In the genomic region with DNA sequence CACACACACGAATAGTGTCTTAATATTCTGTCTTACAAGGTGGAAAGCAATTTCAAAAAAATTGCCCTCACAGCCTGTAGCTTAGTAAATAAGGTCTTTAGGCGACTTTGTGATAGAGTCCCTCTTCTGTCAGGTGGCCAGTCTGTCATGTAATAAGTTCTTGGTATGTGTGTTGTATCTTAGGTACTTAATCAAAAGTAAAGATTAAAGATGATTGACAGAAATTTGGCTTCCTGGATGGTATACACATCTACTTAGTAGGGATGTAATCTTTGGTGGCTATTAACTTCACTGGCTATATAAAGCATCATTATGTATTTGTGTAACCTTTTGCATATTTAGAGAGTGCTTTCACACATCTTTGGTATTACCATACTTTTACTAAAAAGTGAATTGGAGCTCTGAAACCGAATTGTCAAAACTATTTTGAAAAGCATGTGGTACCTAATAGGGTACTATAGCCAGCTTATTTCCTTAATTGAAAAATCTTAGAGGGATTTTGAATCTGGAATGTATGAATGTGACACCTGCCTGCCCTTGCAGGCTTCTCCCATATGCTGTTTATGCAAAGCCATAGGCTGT, we compare ENCODE assay signal across 10 cellular contexts. TPM values are rescaled to one million over a fixed set of nuclear protein-coding genes. Genes with fewer than 3 reads are reported as not detected.
A peak's percentile ranks its signal among the peaks of the same experiment; 100 is the strongest.
DNase-seq lines count a peak whose midpoint lies in the region; ATAC-seq and TF ChIP-seq lines count a peak whose summit lies in the region.
"Had no signal": no experiment of that assay in that cellular context is flagged by ENCODE, and none has a peak within 500 bp of the region (broad histone marks: within the 10 kb centered on the region; RNA-seq: fewer than 3 reads in every experiment).

No MANE protein-coding gene starts in this region.

- H3K4me1 Mint-ChIP-seq in CD4-positive, alpha-beta T cell (ENCODE audit: low read depth): peaks cover 71% of the 10 kb centered on the region
- peaks cover 61% of the 10 kb centered on the region for H3K4me1 Mint-ChIP-seq in activated naive CD8-positive, alpha-beta T cell (ENCODE audit: low read depth)
- peaks cover 45 to 72% (median 63%) of the 10 kb centered on the region in 3 donors for H3K4me1 Mint-ChIP-seq in naive B cell
- peaks cover 38% of the 10 kb centered on the region for H3K4me1 Mint-ChIP-seq in Caco-2 (ENCODE audit: low read depth, unreplicated experiment)

- no peak for DNase-seq in CD4-positive, alpha-beta T cell
- no peak for DNase-seq in HL-60 (ENCODE audit: low read depth in 1 of 2, low spot score in 1 of 2)
- no peak for DNase-seq in naive B cell
- DNase-seq in Caco-2: no peak
- DNase-seq in head of caudate nucleus: no peak
- DNase-seq in NCI-H146 treated with DMSO at 0.1 percent for 48 hours (lab: John Stamatoyannopoulos, UW; ENCODE audit: unreplicated experiment): no peak
- DNase-seq in foreskin keratinocyte: no peak
- DNase-seq: activated CD4-positive, alpha-beta T cell treated with anti-CD3 and anti-CD28 coated beads for 48 hours had no signal

- TF ChIP-seq CTCF in CD4-positive, alpha-beta T cell (IDR thresholded peaks at IDR 0.05): no peak
- TF ChIP-seq CTCF in HL-60 (IDR thresholded peaks at IDR 0.05; ENCODE audit: insufficient read depth, low read length): no peak
- no peak for TF ChIP-seq CTCF in Caco-2 (IDR thresholded peaks at IDR 0.05; ENCODE audit: insufficient read depth in 1 of 2, low read depth in 1 of 2, low read length in 1 of 2, severe bottlenecking in 1 of 2, unreplicated experiment in 1 of 2)
- TF ChIP-seq CTCF in foreskin keratinocyte (conservative IDR thresholded peaks at IDR 0.05): no peak

- BruUV-seq in Caco-2 (replicated peaks; lab: Mats Ljungman, UMichigan): no TSS peak

- peak overlapping the region; percentile 89; the same call in 1 of the 2 replicates for H3K4me3 ChIP-seq in HL-60 (replicated peaks; ENCODE audit: insufficient read depth, low read length)
- H3K4me3 ChIP-seq in Caco-2 (ENCODE audit: low read depth, low read length): no peak overlapping the region

- no peaks in the 10 kb centered on the region for H3K27me3 ChIP-seq in CD4-positive, alpha-beta T cell (ENCODE audit: control insufficient read depth, insufficient read depth, low read length)
- H3K27me3 ChIP-seq in HL-60 (ENCODE audit: insufficient read depth, poor library complexity, severe bottlenecking) (no peaks in the 10 kb centered on the region), Caco-2 (replicated peaks; ENCODE audit: control insufficient read depth, insufficient read depth, low read length) (no peaks in the 10 kb centered on the region), foreskin keratinocyte (no peaks in the 10 kb centered on the region)

- H3K9me3 Mint-ChIP-seq in CD4-positive, alpha-beta T cell: no peaks in the 10 kb centered on the region
- no peaks in the 10 kb centered on the region for H3K9me3 Mint-ChIP-seq in activated naive CD8-positive, alpha-beta T cell (ENCODE audit: low read depth)
- no peaks in the 10 kb centered on the region for H3K9me3 Mint-ChIP-seq in naive B cell
- H3K9me3 Mint-ChIP-seq in Caco-2 (ENCODE audit: unreplicated experiment): no peaks in the 10 kb centered on the region
- H3K9me3 Mint-ChIP-seq: dendritic cell treated with granulocyte-macrophage colony-stimulating factor and Interleukin-4, amounts not matched to agents 40 ng/mL and 50 ng/mL, for 4 days had no signal

- CTCF ChIA-PET in CD4-positive, alpha-beta T cell (lab: Charles Lee): no interaction called here
- CTCF ChIA-PET in Caco-2 (lab: Charles Lee): no interaction called here

- H3K27ac Mint-ChIP-seq in CD4-positive, alpha-beta T cell: peak overlapping the region; percentile 57
- H3K27ac Mint-ChIP-seq in activated naive CD8-positive, alpha-beta T cell: peak overlapping the region; percentile 62
- H3K27ac Mint-ChIP-seq in naive B cell: peak overlapping the region in 3 of 6 donors; percentile 28 to 44 (median 32)
- no peak overlapping the region for H3K27ac Mint-ChIP-seq in Caco-2 (ENCODE audit: unreplicated experiment)
- H3K27ac Mint-ChIP-seq: dendritic cell treated with granulocyte-macrophage colony-stimulating factor and Interleukin-4, amounts not matched to agents 40 ng/mL and 50 ng/mL, for 4 days had no signal

- no peak for ATAC-seq in CD4-positive, alpha-beta T cell (ENCODE audit: poor library complexity)
- ATAC-seq in naive B cell (ENCODE audit: low read depth in 2 of 2): no peak
- ATAC-seq in foreskin keratinocyte: no peak

- H3K4me3 Mint-ChIP-seq in CD4-positive, alpha-beta T cell: peak overlapping the region; percentile 81
- H3K4me3 Mint-ChIP-seq in activated naive CD8-positive, alpha-beta T cell: peak overlapping the region; percentile 99
- H3K4me3 Mint-ChIP-seq in naive B cell (peak overlapping the region in 5 of 8 donors; percentile 15 to 54 (median 28)), Caco-2 (ENCODE audit: unreplicated experiment) (no peak overlapping the region)
- H3K4me3 Mint-ChIP-seq: dendritic cell treated with granulocyte-macrophage colony-stimulating factor and Interleukin-4, amounts not matched to agents 40 ng/mL and 50 ng/mL, for 4 days had no signal

- H3K36me3 ChIP-seq in Caco-2 (ENCODE audit: control insufficient read depth, insufficient read depth, low read length): no peaks in the 10 kb centered on the region; the same call in 1 of the 2 replicates

- H3K27ac ChIP-seq in CD4-positive, alpha-beta T cell (ENCODE audit: low read depth, low read length): peak overlapping the region; percentile 11
- H3K27ac ChIP-seq in HL-60 (replicated peaks) (no peak overlapping the region), foreskin keratinocyte (no peak overlapping the region)

- POLR2A ChIA-PET in CD4-positive, alpha-beta T cell (lab: Charles Lee): interaction anchor here (0.6 to 1.0 kb wide), 3 partner anchors 16 to 522 kb away, joined by 3 to 4 read pairs (median 3); a partner anchor contains a TSS
- POLR2A ChIA-PET in Caco-2 (lab: Charles Lee): no interaction called here

- H3K27me3 Mint-ChIP-seq in CD4-positive, alpha-beta T cell: no peaks in the 10 kb centered on the region
- no peaks in the 10 kb centered on the region for H3K27me3 Mint-ChIP-seq in activated naive CD8-positive, alpha-beta T cell
- no peaks in the 10 kb centered on the region for H3K27me3 Mint-ChIP-seq in naive B cell
- no peaks in the 10 kb centered on the region for H3K27me3 Mint-ChIP-seq in Caco-2 (ENCODE audit: insufficient read depth, unreplicated experiment)
- H3K27me3 Mint-ChIP-seq: dendritic cell treated with granulocyte-macrophage colony-stimulating factor and Interleukin-4, amounts not matched to agents 40 ng/mL and 50 ng/mL, for 4 days had no signal

- intact Hi-C loops in CD4-positive, alpha-beta T cell (cut with DNase I, micrococcal nuclease): loop anchor here (10.0 kb wide), 2 partner anchors 120 to 550 kb away; a partner anchor contains a TSS
- intact Hi-C loops in Caco-2 (cut with micrococcal nuclease; ENCODE audit: unreplicated experiment): no loop called here
- intact Hi-C loops in head of caudate nucleus (cut with DNase I): no loop called here

- H3K36me3 Mint-ChIP-seq in CD4-positive, alpha-beta T cell (ENCODE audit: low read depth): peaks cover 51% of the 10 kb centered on the region
- peaks cover 15% of the 10 kb centered on the region for H3K36me3 Mint-ChIP-seq in activated naive CD8-positive, alpha-beta T cell
- H3K36me3 Mint-ChIP-seq in naive B cell (peaks cover 0 to 23% of the 10 kb centered on the region in 2 donors), Caco-2 (ENCODE audit: insufficient read depth, unreplicated experiment) (peaks cover 65% of the 10 kb centered on the region)

- H3K4me1 ChIP-seq in Caco-2: peaks cover 17% of the 10 kb centered on the region
- peaks cover 16% of the 10 kb centered on the region for H3K4me1 ChIP-seq in foreskin keratinocyte

- H3K9me3 ChIP-seq in CD4-positive, alpha-beta T cell (ENCODE audit: control insufficient read depth, low read length): no peaks in the 10 kb centered on the region
- no peaks in the 10 kb centered on the region for H3K9me3 ChIP-seq in Caco-2

RNA-seq across cellular contexts. Expression of a gene that starts 3.4 kb away (rescaled TPM):
- total RNA-seq in CD4-positive, alpha-beta T cell: 10 to 100 TPM; 82.3 to 83.9 TPM
- polyA plus RNA-seq in naive B cell (ENCODE audit: low read depth in 6 of 6) (100 to 1,000 TPM in 5 of 6 donors, 10 to 100 TPM in 1; 93.9 to 151 (median 135) TPM), foreskin keratinocyte (74.1 and 96.7 TPM in 2 replicates)
- total RNA-seq in Caco-2 (2022) (291 and 329 TPM in 2 replicates), foreskin keratinocyte (270 and 295 TPM in 2 replicates)

RNA-seq across cellular contexts. Expression of a gene that starts 16.7 kb away (rescaled TPM):
- total RNA-seq in CD4-positive, alpha-beta T cell: 10 to 100 TPM; 11.2 to 13.3 TPM
- polyA plus RNA-seq in naive B cell (ENCODE audit: low read depth in 6 of 6) (10 to 100 TPM; 51.7 to 74.8 (median 59.4) TPM), foreskin keratinocyte (352 and 359 TPM in 2 replicates)
- total RNA-seq in Caco-2 (2022) (135 and 139 TPM in 2 replicates), foreskin keratinocyte (175 and 202 TPM in 2 replicates)

Comparison
In these comparisons a context has a peak if more than half of its experiments do, and no peak if none do; other contexts are left out.
1. intact Hi-C loops: an anchor here in CD4-positive, alpha-beta T cell (10.0 kb wide); none called in Caco-2 and head of caudate nucleus.